Comparison of ENCODE assay signal across 22 cellular contexts in the genomic region with DNA sequence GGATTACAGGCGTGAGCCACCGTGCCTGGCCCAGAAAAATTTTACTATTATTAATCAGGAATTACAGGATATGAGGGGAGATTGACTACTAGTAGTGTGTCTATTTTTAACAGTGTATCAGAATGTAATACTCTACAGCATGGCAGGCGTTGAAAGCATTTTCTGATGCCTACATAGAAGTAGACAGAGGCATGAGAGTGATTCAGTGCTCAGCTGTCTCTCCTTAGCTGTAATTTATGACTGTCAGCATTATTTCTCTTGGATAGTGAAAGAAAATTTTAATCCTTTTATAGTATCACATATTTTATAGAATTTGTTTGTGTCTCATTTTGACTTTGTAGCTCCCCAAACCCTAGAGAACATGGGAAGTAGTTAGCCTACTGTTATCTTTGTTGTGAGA. TPM values are rescaled to one million over a fixed set of nuclear protein-coding genes. Genes with fewer than 3 reads are reported as not detected.
DNase-seq lines count a peak whose midpoint lies in the region; ATAC-seq, FAIRE-seq and TF ChIP-seq lines count a peak whose summit lies in the region.
"Had no signal": no experiment of that assay in that cellular context is flagged by ENCODE, and none has a peak within 500 bp of the region (broad histone marks: within the 10 kb centered on the region; RNA-seq: fewer than 3 reads in every experiment).

No MANE protein-coding gene starts in this region.

- no peak for TF ChIP-seq CTCF in MCF 10A (IDR thresholded peaks at IDR 0.05; ENCODE audit: unreplicated experiment)
- no peak for TF ChIP-seq CTCF in breast epithelium (IDR thresholded peaks at IDR 0.05)
- no peak for TF ChIP-seq CTCF in K562 (IDR thresholded peaks at IDR 0.05 in 2 of 3, conservative IDR thresholded peaks at IDR 0.05 in 1 of 3; ENCODE audit: insufficient read depth in 2 of 3, low read depth in 1 of 3, low read length in 3 of 3)
- TF ChIP-seq CTCF in thoracic aorta (IDR thresholded peaks at IDR 0.05): no peak

- peak; percentile 24 for DNase-seq in MCF 10A (ENCODE audit: unreplicated experiment)
- no peak for DNase-seq in breast epithelium (ENCODE audit: low spot score in 2 of 2)
- DNase-seq in K562 (ENCODE audit: extremely low read depth in 1 of 4, low spot score in 3 of 4): no peak
- peak; percentile 37 for DNase-seq in iris pigment epithelial cell (ENCODE audit: low read depth)
- no peak for DNase-seq in thoracic aorta (ENCODE audit: low spot score)
- no peak for DNase-seq in central memory CD4-positive, alpha-beta T cell
- DNase-seq in globus pallidus (ENCODE audit: low spot score): no peak
- no peak for DNase-seq in aorta
- DNase-seq: activated CD4-positive, alpha-beta T cell treated with anti-CD3 and anti-CD28 coated beads for 36 hours; activated CD8-positive, alpha-beta memory T cell treated with anti-CD3 and anti-CD28 coated beads, Interleukin-2, amount 50 U/mL, for 4 hours; activated gamma-delta T cell treated with Interleukin-2 at 50 U/mL for 16 hours; CD4-positive, alpha-beta T cell; DND-41; effector CD8-positive, alpha-beta T cell; NCI-H1092 treated with DMSO at 0.1 percent for 48 hours; NCI-H774; stimulated activated CD4-positive, alpha-beta T cell treated with anti-CD3 and anti-CD28 coated beads, Interleukin-4, amount 100 ng/mL, for 1 hour; stimulated activated CD8-positive, alpha-beta memory T cell treated with anti-CD3 and anti-CD28 coated beads, Interleukin-4, amount 100 ng/mL, for 48 hours had no signal

- TF ChIP-seq EP300 in K562 (IDR thresholded peaks at IDR 0.05; ENCODE audit: low read length): no peak

- no peaks in the 10 kb centered on the region for H3K27me3 ChIP-seq in breast epithelium
- no peaks in the 10 kb centered on the region for H3K27me3 ChIP-seq in K562 (ENCODE audit: control insufficient read depth in 2 of 2, insufficient read depth in 2 of 2, low read length in 2 of 2)
- no peaks in the 10 kb centered on the region for H3K27me3 ChIP-seq in thoracic aorta (replicated peaks; ENCODE audit: insufficient read depth)
- no peaks in the 10 kb centered on the region for H3K27me3 ChIP-seq in aorta (ENCODE audit: control insufficient read depth in 1 of 2, insufficient read depth in 2 of 2, low read length in 1 of 2)
- H3K27me3 ChIP-seq: tibial nerve had no signal

- H3K27ac ChIP-seq in breast epithelium (peak overlapping the region in 1 of 2 donors; percentile 26), K562 (ENCODE audit: extremely low read depth, low read depth, low read length) (no peak overlapping the region), thoracic aorta (no peak overlapping the region), aorta (ENCODE audit: low read depth in 1 of 2, low read length in 2 of 2) (no peak overlapping the region)
- H3K27ac ChIP-seq: 22Rv1 had no signal

- TF ChIP-seq POLR2A in breast epithelium (IDR thresholded peaks at IDR 0.05) (no peak), K562 (conservative IDR thresholded peaks at IDR 0.05) (no peak)

- intact Hi-C loops in MCF 10A (cut with micrococcal nuclease): no loop called here
- intact Hi-C loops in breast epithelium (cut with DNase I; ENCODE audit: low total_unique reads): no loop called here
- intact Hi-C loops in K562 (cut with micrococcal nuclease): loop anchor here (5.0 kb wide), 1 partner anchor 78 kb away; no protein-coding TSS in a partner anchor
- intact Hi-C loops in aorta (cut with DNase I): no loop called here

- ATAC-seq in K562: no peak
- ATAC-seq in thoracic aorta (ENCODE audit: insufficient number of reproducible peaks, low FRiP score, low read depth): no peak
- no peak for ATAC-seq in aorta (ENCODE audit: low FRiP score)
- ATAC-seq: activated CD4-positive, alpha-beta T cell treated with anti-CD3 and anti-CD28 coated beads for 36 hours had no signal

- H3K9ac ChIP-seq in K562 (ENCODE audit: insufficient read depth in 1 of 2, low read depth in 2 of 2, low read length in 2 of 2): no peak overlapping the region

- no peak overlapping the region for H2AFZ ChIP-seq in K562 (ENCODE audit: low read depth, low read length)

- POLR2A ChIA-PET in MCF 10A (lab: Yijun Ruan, JAX): interaction anchor here (1.0 to 6.4 kb wide), 2 partner anchors 18 to 21 kb away, joined by 3 to 37 read pairs; a partner anchor contains a TSS
- POLR2A ChIA-PET in K562 (lab: Yijun Ruan, JAX): no interaction called here

- in situ Hi-C loops in K562 (cut with MboI): no loop called here

- FAIRE-seq in K562 (lab: Jason Lieb, UNC): no peak
- FAIRE-seq: H1 had no signal

- no peaks in the 10 kb centered on the region for H3K79me2 ChIP-seq in K562 (ENCODE audit: control insufficient read depth, insufficient read depth, low read length)

- CTCF ChIA-PET in MCF 10A (lab: Yijun Ruan, JAX) (interaction anchor here (3.4 kb wide), 1 partner anchor 20 kb away, joined by 15 read pairs; a partner anchor contains a TSS), K562 (lab: Yijun Ruan, JAX; ENCODE audit: low intra/inter-chr PET ratio) (no interaction called here)

- 12% methylated on average over 3 of the region's 3 CpGs for WGBS in K562 (ENCODE audit: insufficient coverage, low coverage, missing lambda C conversion rate)
- WGBS in aorta, 2 donors: 18 to 38% methylated on average over 3 of the region's 3 CpGs

- peak overlapping the region; percentile 26 for H3K27ac Mint-ChIP-seq in MCF 10A (ENCODE audit: low read depth, unreplicated experiment)
- H3K27ac Mint-ChIP-seq: activated CD4-positive, alpha-beta T cell treated with anti-CD3 and anti-CD28 coated beads for 36 hours; CD4-positive, alpha-beta T cell had no signal

- H4K20me1 ChIP-seq in K562 (replicated peaks; ENCODE audit: control insufficient read depth, insufficient read depth, low read length): no peaks in the 10 kb centered on the region

- peak overlapping the region; percentile 39 for H3K4me3 Mint-ChIP-seq in MCF 10A (ENCODE audit: unreplicated experiment)
- H3K4me3 Mint-ChIP-seq: activated CD4-positive, alpha-beta T cell treated with anti-CD3 and anti-CD28 coated beads for 36 hours; CD4-positive, alpha-beta T cell had no signal

- peaks cover 0 to 5% of the 10 kb centered on the region in 2 donors for H3K4me1 ChIP-seq in breast epithelium
- H3K4me1 ChIP-seq in K562 (replicated peaks in 1 of 2; ENCODE audit: control insufficient read depth in 2 of 2, insufficient read depth in 2 of 2, low read length in 2 of 2): no peaks in the 10 kb centered on the region
- H3K4me1 ChIP-seq in thoracic aorta (ENCODE audit: control insufficient read depth in 1 of 2, low read depth in 2 of 2): peaks cover 7 to 27% of the 10 kb centered on the region in 2 donors
- peaks cover 0 to 3% of the 10 kb centered on the region in 2 donors for H3K4me1 ChIP-seq in aorta (ENCODE audit: control insufficient read depth in 1 of 2, insufficient read depth in 2 of 2, low read length in 2 of 2)

- H3K27me3 Mint-ChIP-seq in MCF 10A (ENCODE audit: insufficient read depth, unreplicated experiment): no peaks in the 10 kb centered on the region
- H3K27me3 Mint-ChIP-seq: activated CD4-positive, alpha-beta T cell treated with anti-CD3 and anti-CD28 coated beads for 36 hours; CD4-positive, alpha-beta T cell had no signal

- no peak overlapping the region for H3K4me3 ChIP-seq in breast epithelium
- no peak overlapping the region for H3K4me3 ChIP-seq in K562
- H3K4me3 ChIP-seq in thoracic aorta: peak overlapping the region; percentile 8
- H3K4me3 ChIP-seq in aorta (ENCODE audit: low read length in 2 of 2): no peak overlapping the region
- H3K4me3 ChIP-seq: lung, tibial nerve had no signal

- TF ChIP-seq RAD21 in K562 (CRISPR knock-in tag; conservative IDR thresholded peaks at IDR 0.05 in 1 of 2, IDR thresholded peaks at IDR 0.05 in 1 of 2): no peak

- no peaks in the 10 kb centered on the region for H3K9me1 ChIP-seq in K562 (ENCODE audit: control insufficient read depth, insufficient read depth, low read length)

- no TSS peak for BruUV-seq in MCF 10A (replicated peaks; lab: Mats Ljungman, UMichigan)
- BruUV-seq in K562 (replicated peaks; lab: Mats Ljungman, UMichigan): no TSS peak

- no peaks in the 10 kb centered on the region for H3K36me3 ChIP-seq in breast epithelium
- H3K36me3 ChIP-seq in K562 (ENCODE audit: control insufficient read depth, insufficient read depth, low read length): no peaks in the 10 kb centered on the region
- H3K36me3 ChIP-seq in thoracic aorta: no peaks in the 10 kb centered on the region
- no peaks in the 10 kb centered on the region for H3K36me3 ChIP-seq in aorta (ENCODE audit: control insufficient read depth in 1 of 2, insufficient read depth in 2 of 2, low read length in 1 of 2)
- H3K36me3 ChIP-seq: tibial nerve had no signal

- no peak overlapping the region for H3K4me2 ChIP-seq in K562 (ENCODE audit: insufficient read depth, low read length)

- H3K9me3 Mint-ChIP-seq in MCF 10A (ENCODE audit: unreplicated experiment): no peaks in the 10 kb centered on the region
- H3K9me3 Mint-ChIP-seq: CD4-positive, alpha-beta T cell had no signal

- no peaks in the 10 kb centered on the region for H3K9me3 ChIP-seq in breast epithelium
- H3K9me3 ChIP-seq in K562 (replicated peaks; ENCODE audit: control insufficient read depth, insufficient read depth, low read depth, low read length): no peaks in the 10 kb centered on the region
- H3K9me3 ChIP-seq in thoracic aorta: no peaks in the 10 kb centered on the region
- no peaks in the 10 kb centered on the region for H3K9me3 ChIP-seq in aorta (ENCODE audit: control insufficient read depth, low read length)
- H3K9me3 ChIP-seq: tibial nerve had no signal

- no peaks in the 10 kb centered on the region for H3K36me3 Mint-ChIP-seq in MCF 10A (ENCODE audit: insufficient read depth, unreplicated experiment)

- peaks cover 29% of the 10 kb centered on the region for H3K4me1 Mint-ChIP-seq in MCF 10A (ENCODE audit: insufficient read depth, unreplicated experiment)
- H3K4me1 Mint-ChIP-seq: activated CD4-positive, alpha-beta T cell treated with anti-CD3 and anti-CD28 coated beads for 36 hours had no signal

RNA-seq across cellular contexts. Expression of a gene that starts 20.7 kb away (rescaled TPM):
- total RNA-seq in MCF 10A (2022): 2.6 and 3.2 TPM in 2 replicates
- total RNA-seq in breast epithelium: 10 to 100 TPM; 20.6 to 60.2 (median 37.2) TPM
- 14.9 and 62.8 TPM in 2 replicates for total RNA-seq in K562 (2011; cell fraction: chromatin; rRNA removed; ENCODE audit: low replicate concordance)
- total RNA-seq in K562 (2011; cell fraction: nucleolus; rRNA removed): 6.2 and 17.1 TPM in 2 replicates
- 35.0 and 66.4 TPM in 2 replicates for total RNA-seq in K562 (2011; cell fraction: nucleoplasm; rRNA removed)
- 12.0 and 12.9 TPM in 2 replicates for total RNA-seq in K562 (2014; rRNA removed)
- 15.2 and 16.9 TPM in 2 replicates for total RNA-seq in K562 (2014; rRNA removed; fragmentation: Illumina TruSeq; extraction: Trizol)
- 20.8 and 22.6 TPM in 2 replicates for total RNA-seq in K562 (2015; rRNA removed; fragmentation: Illumina TruSeq; extraction: Trizol)
- total RNA-seq in K562 (2021): 10.8 and 12.6 TPM in 2 replicates
- polyA plus RNA-seq in K562 (2011; rRNA removed): 7.2 and 8.0 TPM in 2 replicates
- 4.0 and 5.0 TPM in 2 replicates for polyA plus RNA-seq in K562 (2011; cell fraction: cytosol; rRNA removed)
- 4.2 and 5.0 TPM in 2 replicates for polyA plus RNA-seq in K562 (2011; cell fraction: nucleus; rRNA removed)
- 10.0 and 12.2 TPM in 2 replicates for polyA plus RNA-seq in K562 (2012)
- 11.2 and 15.4 TPM in 2 replicates for polyA plus RNA-seq in K562 (2014; fragmentation: Illumina TruSeq; extraction: Trizol)
- 10 to 100 TPM in 1 of 2 experiments, 1 to 10 TPM in 1; 8.3 to 19.6 TPM for polyA plus RNA-seq in K562 (2014; fragmentation: Nextera tagmentation; extraction: Ambion mirVana)
- polyA plus RNA-seq in K562 (2014; rRNA removed): 14.0 and 15.1 TPM in 2 replicates
- 24.0 and 25.6 TPM in 2 replicates for polyA minus RNA-seq in K562 (2011; rRNA and poly(A)+ RNA removed)
- polyA minus RNA-seq in K562 (2011; cell fraction: cytosol; rRNA and poly(A)+ RNA removed): 2.5 and 3.0 TPM in 2 replicates
- polyA minus RNA-seq in K562 (2011; cell fraction: nucleus; rRNA and poly(A)+ RNA removed): 15.9 and 26.0 TPM in 2 replicates
- total RNA-seq in thoracic aorta: 10 to 100 TPM; 30.1 to 43.6 TPM
- total RNA-seq in aorta: 10 to 100 TPM; 33.6 to 34.4 TPM
- polyA plus RNA-seq in aorta: 10 to 100 TPM; 13.4 to 35.2 TPM
- total RNA-seq: activated CD4-positive, alpha-beta T cell treated with anti-CD3 and anti-CD28 coated beads for 36 hours had no signal

Comparison
In these comparisons a context has a peak if more than half of its experiments do, and no peak if none do; other contexts are left out.
1. DNase-seq: peak in MCF 10A (single experiment) and iris pigment epithelial cell (single experiment); none in breast epithelium (0 of 2), K562 (0 of 4), thoracic aorta (single experiment), central memory CD4-positive, alpha-beta T cell (single experiment), globus pallidus (single experiment) and aorta (0 of 2).